23 cellular contexts compared by ENCODE assay signal in genomic region chr7:102253973-102254370, GRCh38.
"Had no signal": no experiment of that assay in that cellular context is flagged by ENCODE, and none has a peak within 500 bp of the region (broad histone marks: within the 10 kb centered on the region; RNA-seq: fewer than 3 reads in every experiment).

No MANE protein-coding gene starts in this region.

- H3K4me3 ChIP-seq: MG63, Peyer's patch had no signal

- H3K9me3 Mint-ChIP-seq: activated CD8-positive, alpha-beta T cell treated with anti-CD3 and anti-CD28 coated beads for 36 hours; activated naive CD4-positive, alpha-beta T cell treated with anti-CD3 and anti-CD28 coated beads, Interleukin-2, amount 50 U/mL, for 72 hours; activated T-cell treated with anti-CD3 and anti-CD28 coated beads, Interleukin-2, amount 50 U/mL, for 72 hours; T-helper 1 cell treated with Interleukin-12 subunit alpha and Interleukin-12 subunit beta and Interleukin-4 antibody, amounts not matched to agents 30 μg/mL and 1 μg/mL, for 36 hours had no signal

- H3K27me3 ChIP-seq: MG63, Peyer's patch had no signal

- DNase-seq: activated CD4-positive, alpha-beta T cell treated with anti-CD3 and anti-CD28 coated beads for 4 hours; activated CD8-positive, alpha-beta memory T cell treated with anti-CD3 and anti-CD28 coated beads, Interleukin-2, amount 50 U/mL, for 4 hours; activated CD8-positive, alpha-beta T cell treated with anti-CD3 and anti-CD28 coated beads for 36 hours; activated T-cell treated with anti-CD3 and anti-CD28 coated beads, Interleukin-2, amount 50 U/mL, for 72 hours; amygdala; IMR-90; KG1; MG63; MV-4-11; NCI-H1092 treated with DMSO at 0.1 percent for 48 hours; NCI-H1417 treated with DMSO at 0.1 percent for 48 hours; NCI-H1694; NCI-H2029 treated with DMSO at 0.1 percent for 48 hours; NCI-H446 treated with DMSO at 0.1 percent for 48 hours; NCI-H524 treated with DMSO at 0.1 percent for 48 hours; NCI-H748 treated with DMSO at 0.1 percent for 48 hours; Peyer's patch; SHP77 had no signal

- ATAC-seq: activated CD4-positive, CD25-positive, alpha-beta regulatory T cell treated with anti-CD3 and anti-CD28 coated beads, Interleukin-2, amount 50 U/mL, for 24 hours; activated CD8-positive, alpha-beta T cell treated with anti-CD3 and anti-CD28 coated beads for 36 hours; activated naive CD4-positive, alpha-beta T cell treated with anti-CD3 and anti-CD28 coated beads, Interleukin-2, amount 50 U/mL, for 72 hours; activated T-cell treated with anti-CD3 and anti-CD28 coated beads, Interleukin-2, amount 50 U/mL, for 72 hours had no signal

- H3K4me3 Mint-ChIP-seq: activated CD8-positive, alpha-beta T cell treated with anti-CD3 and anti-CD28 coated beads for 36 hours; activated T-cell treated with anti-CD3 and anti-CD28 coated beads, Interleukin-2, amount 50 U/mL, for 72 hours; T-helper 1 cell treated with Interleukin-12 subunit alpha and Interleukin-12 subunit beta and Interleukin-4 antibody, amounts not matched to agents 30 μg/mL and 1 μg/mL, for 36 hours had no signal

- H3K4me1 ChIP-seq: Peyer's patch had no signal

- H3K27me3 Mint-ChIP-seq: activated CD8-positive, alpha-beta T cell treated with anti-CD3 and anti-CD28 coated beads for 36 hours; brain had no signal

- H3K27ac Mint-ChIP-seq: activated CD8-positive, alpha-beta T cell treated with anti-CD3 and anti-CD28 coated beads for 36 hours; activated T-cell treated with anti-CD3 and anti-CD28 coated beads, Interleukin-2, amount 50 U/mL, for 72 hours; T-helper 1 cell treated with Interleukin-12 subunit alpha and Interleukin-12 subunit beta and Interleukin-4 antibody, amounts not matched to agents 30 μg/mL and 1 μg/mL, for 36 hours had no signal

- H3K36me3 ChIP-seq: MG63 had no signal

- H3K9me3 ChIP-seq: MG63, Peyer's patch had no signal

- H3K36me3 Mint-ChIP-seq: activated naive CD4-positive, alpha-beta T cell treated with anti-CD3 and anti-CD28 coated beads, Interleukin-2, amount 50 U/mL, for 72 hours had no signal

- H3K27ac ChIP-seq: Peyer's patch, RWPE1 had no signal
